ENCODE assay signal across 18 cellular contexts in genomic region chr20:23042270-23042669, GRCh38. TPM values are rescaled to one million over a fixed set of nuclear protein-coding genes. Genes with fewer than 3 reads are reported as not detected.
DNase-seq lines count a peak whose midpoint lies in the region; ATAC-seq and TF ChIP-seq lines count a peak whose summit lies in the region.
"Had no signal": no experiment of that assay in that cellular context is flagged by ENCODE, and none has a peak within 500 bp of the region (broad histone marks: within the 10 kb centered on the region; RNA-seq: fewer than 3 reads in every experiment).

No MANE protein-coding gene starts in this region.

- H3K36me3 ChIP-seq in endodermal cell (ENCODE audit: control insufficient read depth, insufficient read depth, low read length) = no peaks in the 10 kb centered on the region
- no peaks in the 10 kb centered on the region for H3K36me3 ChIP-seq in PC-9 (ENCODE audit: low read depth)
- H3K36me3 ChIP-seq: BLaER1 had no signal

- no peak for TF ChIP-seq CTCF in endodermal cell (conservative IDR thresholded peaks at IDR 0.05)
- no peak for TF ChIP-seq CTCF in PC-9 (conservative IDR thresholded peaks at IDR 0.05)

- H3K9me3 Mint-ChIP-seq in endodermal cell = no peaks in the 10 kb centered on the region
- H3K9me3 Mint-ChIP-seq: HFFc6 had no signal

- no peak overlapping the region for H3K27ac ChIP-seq in endodermal cell (ENCODE audit: low read depth, low read length)
- no peak overlapping the region for H3K27ac ChIP-seq in PC-9
- H3K27ac ChIP-seq: BLaER1 had no signal

- peak; percentile 66 for ATAC-seq in sciatic nerve
- no peak for ATAC-seq in GM18498 (IDR thresholded peaks at IDR 0.05; ENCODE audit: unreplicated experiment)
- ATAC-seq: HepG2 had no signal

- H3K4me2 ChIP-seq in PC-9 = no peak overlapping the region
- H3K4me2 ChIP-seq: BLaER1 had no signal

- peak; percentile 20 for DNase-seq in NCI-H748 (lab: John Stamatoyannopoulos, UW; ENCODE audit: unreplicated experiment)
- DNase-seq in NCI-H748 treated with DMSO at 0.1 percent for 48 hours (lab: John Stamatoyannopoulos, UW) = no peak
- DNase-seq in NCI-H69 (lab: John Stamatoyannopoulos, UW) = peak; percentile 65
- peak; percentile 38 for DNase-seq in endodermal cell
- DNase-seq in sciatic nerve (ENCODE audit: low spot score) = no peak
- DNase-seq in SKM-1 treated with dmso at 0.1 percent for 144 hours (lab: John Stamatoyannopoulos, UW; ENCODE audit: unreplicated experiment) = no peak
- DNase-seq in PC-9 = no peak
- DNase-seq: 8988T; Calu3; CD8-positive, alpha-beta memory T cell; DMS 273 treated with DMSO at 0.1 percent for 48 hours; GOT3; HCEC 1CT; HFFc6 had no signal

- H3K27me3 Mint-ChIP-seq in endodermal cell (ENCODE audit: insufficient read depth) = peaks cover 59% of the 10 kb centered on the region

- H4K20me1 ChIP-seq in PC-9 (ENCODE audit: insufficient read depth) = no peaks in the 10 kb centered on the region
- H4K20me1 ChIP-seq: BLaER1 had no signal

- H3K36me3 Mint-ChIP-seq in endodermal cell (ENCODE audit: low read depth) = no peaks in the 10 kb centered on the region
- H3K36me3 Mint-ChIP-seq: CD8-positive, alpha-beta memory T cell had no signal

- no peak overlapping the region for H3K4me3 Mint-ChIP-seq in endodermal cell
- H3K4me3 Mint-ChIP-seq: CD8-positive, alpha-beta memory T cell; HFFc6 had no signal

- WGBS in endodermal cell (ENCODE audit: insufficient coverage in 1 of 2, insufficient read length in 1 of 2), 2 experiments = 68 to 75% methylated on average over 1 to 3 of the region's 3 CpGs

- BruUV-seq in PC-9 (replicated peaks; lab: Mats Ljungman, UMichigan) = no TSS peak

- H3K9ac ChIP-seq in endodermal cell (ENCODE audit: extremely low read depth, low read length, poor library complexity, severe bottlenecking) = no peak overlapping the region
- H3K9ac ChIP-seq: BLaER1 had no signal

- no peak overlapping the region for H2AFZ ChIP-seq in PC-9

- H3K4me1 Mint-ChIP-seq in endodermal cell = peaks cover 44% of the 10 kb centered on the region

- peaks cover 40% of the 10 kb centered on the region for H3K27me3 ChIP-seq in endodermal cell (ENCODE audit: control insufficient read depth, insufficient read depth, low read length, poor library complexity, severe bottlenecking)
- no peaks in the 10 kb centered on the region for H3K27me3 ChIP-seq in PC-9 (ENCODE audit: insufficient read depth, low read depth)

- intact Hi-C loops in sciatic nerve (cut with DNase I) = no loop called here
- intact Hi-C loops in PC-9 (cut with micrococcal nuclease; ENCODE audit: unreplicated experiment) = loop anchor here (10.0 kb wide), 1 partner anchor 707 kb away; no protein-coding TSS in a partner anchor

- peaks cover 15% of the 10 kb centered on the region for H3F3A ChIP-seq in PC-9 (ENCODE audit: insufficient read depth, low read depth)

- H3K4me1 ChIP-seq in endodermal cell (ENCODE audit: control insufficient read depth, insufficient read depth, low read length) = peaks cover 10% of the 10 kb centered on the region
- H3K4me1 ChIP-seq in PC-9 (replicated peaks; ENCODE audit: insufficient read depth) = peaks cover 26% of the 10 kb centered on the region
- H3K4me1 ChIP-seq: BLaER1 had no signal

- no peak overlapping the region for H3K27ac Mint-ChIP-seq in endodermal cell
- H3K27ac Mint-ChIP-seq: HFFc6 had no signal

- peaks cover 22% of the 10 kb centered on the region for H3K79me2 ChIP-seq in PC-9 (ENCODE audit: low read depth)

- CTCF ChIA-PET in PC-9 (lab: Charles Lee) = interaction anchor here (0.7 kb wide), 1 partner anchor 1194 kb away, joined by 6 read pairs; no protein-coding TSS in a partner anchor

- no peak overlapping the region for H3K4me3 ChIP-seq in endodermal cell (ENCODE audit: low read length)
- H3K4me3 ChIP-seq in PC-9 = no peak overlapping the region
- H3K4me3 ChIP-seq: BLaER1 had no signal

- no peaks in the 10 kb centered on the region for H3K9me2 ChIP-seq in PC-9 (ENCODE audit: insufficient read depth)

- H3K9me3 ChIP-seq in endodermal cell (ENCODE audit: control insufficient read depth, low read length) (no peaks in the 10 kb centered on the region), PC-9 (ENCODE audit: insufficient read depth, low read depth) (no peaks in the 10 kb centered on the region)
- H3K9me3 ChIP-seq: BLaER1 had no signal

- POLR2A ChIA-PET in PC-9 (lab: Charles Lee; ENCODE audit: unreplicated experiment) = no interaction called here

RNA-seq across cellular contexts. Expression of gene SSTR4, which starts 7.2 kb away (rescaled TPM):
- under 1 TPM in 1 of 2 donors, not detected in 1; 0.40 TPM for total RNA-seq in endodermal cell
- not detected for polyA plus RNA-seq in endodermal cell (2013, experiment 1 of 2)
- polyA plus RNA-seq in endodermal cell (2013, experiment 2 of 2) = not detected
- not detected for total RNA-seq in sciatic nerve
- not detected in 2 replicates for total RNA-seq in PC-9 (2021)
- total RNA-seq: Calu3; CD8-positive, alpha-beta memory T cell; Daoy; HepG2; HFFc6 had no signal
- polyA plus RNA-seq: CD8-positive, alpha-beta memory T cell; HepG2 had no signal

RNA-seq across cellular contexts. Expression of gene THBD, which starts 7.2 kb away (rescaled TPM):
- 1 to 10 TPM; 1.2 to 2.0 TPM for total RNA-seq in endodermal cell
- 0.68 TPM for polyA plus RNA-seq in endodermal cell (2013, experiment 1 of 2)
- polyA plus RNA-seq in endodermal cell (2013, experiment 2 of 2) = 0.75 TPM
- total RNA-seq in sciatic nerve = 25.3 TPM
- 1.7 and 3.0 TPM in 2 replicates for total RNA-seq in PC-9 (2021)
- total RNA-seq: Calu3, HepG2 had no signal
- polyA plus RNA-seq: CD8-positive, alpha-beta memory T cell had no signal

RNA-seq across cellular contexts. Expression of gene CD93, which starts 43.9 kb away (rescaled TPM):
- total RNA-seq in endodermal cell = under 1 TPM in 1 of 2 donors, not detected in 1; 0.04 TPM
- 0.07 TPM for polyA plus RNA-seq in endodermal cell (2013, experiment 1 of 2)
- 0.04 TPM for polyA plus RNA-seq in endodermal cell (2013, experiment 2 of 2)
- 81.0 TPM for total RNA-seq in sciatic nerve
- 0.07 TPM in 1 of 2 replicates, not detected in the other for total RNA-seq in PC-9 (2021)
- total RNA-seq: Calu3, HepG2, HFFc6 had no signal
- polyA plus RNA-seq: HepG2 had no signal

Comparison
In these comparisons a context has a peak if more than half of its experiments do, and no peak if none do; other contexts are left out.
1. DNase-seq: peak in NCI-H748 (single experiment), NCI-H69 (single experiment) and endodermal cell (single experiment); none in NCI-H748 treated with DMSO at 0.1 percent for 48 hours (single experiment), sciatic nerve (single experiment), SKM-1 treated with dmso at 0.1 percent for 144 hours (single experiment) and PC-9 (0 of 2).
2. RNA of gene CD93, which starts 43.9 kb away (total RNA-seq): 81.0 TPM in sciatic nerve (single experiment); 0.07 TPM in PC-9 and 0.04 TPM in endodermal cell; every median in the first group is over 10 times any median in the second.